ENCODE assay signal across 23 cellular contexts in genomic region chr2:220191737-220192136, GRCh38.
"Had no signal": no experiment of that assay in that cellular context is flagged by ENCODE, and none has a peak within 500 bp of the region (broad histone marks: within the 10 kb centered on the region; RNA-seq: fewer than 3 reads in every experiment).

No MANE protein-coding gene starts in this region.

- H3K27ac Mint-ChIP-seq: dendritic cell treated with granulocyte-macrophage colony-stimulating factor and Interleukin-4, amounts not matched to agents 40 ng/mL and 50 ng/mL, for 4 days; effector memory CD8-positive, alpha-beta T cell; endodermal cell; immature natural killer cell; memory B cell; mesothelial cell of epicardium had no signal

- H3K4me1 ChIP-seq: colonic mucosa, esophagus muscularis mucosa, gastroesophageal sphincter, heart left ventricle, left lung had no signal

- H3K4me3 ChIP-seq: colonic mucosa, esophagus muscularis mucosa, gastroesophageal sphincter, heart left ventricle, hepatocyte, left lung, lung, mucosa of descending colon had no signal

- H3K27me3 Mint-ChIP-seq: dendritic cell treated with granulocyte-macrophage colony-stimulating factor and Interleukin-4, amounts not matched to agents 40 ng/mL and 50 ng/mL, for 4 days; effector memory CD8-positive, alpha-beta T cell; memory B cell had no signal

- H3K36me3 Mint-ChIP-seq: immature natural killer cell, memory B cell had no signal

- DNase-seq: cerebellar nuclear complex; colonic mucosa; cortex of kidney; effector CD8-positive, alpha-beta T cell; effector memory CD8-positive, alpha-beta T cell; endodermal cell; foreskin keratinocyte; heart left ventricle; hypothalamus; immature natural killer cell; islet precursor cell; kidney; kidney glomerular epithelial cell; left ventricle myocardium superior; mucosa of descending colon had no signal

- H3K27me3 ChIP-seq: colonic mucosa, esophagus muscularis mucosa, foreskin keratinocyte, gastroesophageal sphincter, hepatocyte, left lung had no signal

- H3K4me1 Mint-ChIP-seq: immature natural killer cell, memory B cell had no signal

- H3K4me2 ChIP-seq: hepatocyte had no signal

- H3K27ac ChIP-seq: colonic mucosa, esophagus muscularis mucosa, foreskin keratinocyte, gastroesophageal sphincter, heart left ventricle, hepatocyte, left lung had no signal

- H2AFZ ChIP-seq: hepatocyte had no signal

- H3K9me3 ChIP-seq: colonic mucosa, esophagus muscularis mucosa, mucosa of descending colon had no signal

- H3K36me3 ChIP-seq: colonic mucosa, esophagus muscularis mucosa, gastroesophageal sphincter, heart left ventricle, left lung had no signal

- H3K4me3 Mint-ChIP-seq: dendritic cell treated with granulocyte-macrophage colony-stimulating factor and Interleukin-4, amounts not matched to agents 40 ng/mL and 50 ng/mL, for 4 days; effector memory CD8-positive, alpha-beta T cell; endodermal cell; immature natural killer cell; memory B cell; mesothelial cell of epicardium had no signal

- ATAC-seq: effector memory CD8-positive, alpha-beta T cell; foreskin keratinocyte; gastroesophageal sphincter; left lung; left ventricle myocardium superior; mucosa of descending colon had no signal
